Comparison of ENCODE assay signal across 21 cellular contexts in the genomic region with DNA sequence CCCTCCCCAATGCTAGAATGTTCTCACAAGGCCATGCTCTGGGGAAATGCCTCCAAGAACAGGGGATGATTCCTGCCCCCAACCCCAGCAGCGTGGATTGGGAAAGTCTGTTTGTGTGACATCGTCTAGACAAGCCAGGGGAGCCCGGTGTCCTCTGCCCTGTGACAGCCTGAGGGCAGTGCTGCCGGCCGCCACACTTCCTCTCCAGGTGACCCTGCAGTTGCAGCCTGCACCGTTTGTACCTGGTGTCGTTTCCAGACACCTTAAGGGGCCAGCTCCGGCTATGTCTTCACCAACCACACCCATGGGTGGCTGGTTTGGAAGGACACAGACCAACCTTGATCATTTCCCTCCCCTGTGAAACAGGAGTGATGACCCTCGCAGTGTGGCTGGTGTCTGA.
A peak's percentile ranks its signal among the peaks of the same experiment; 100 is the strongest.
DNase-seq lines count a peak whose midpoint lies in the region; ATAC-seq and TF ChIP-seq lines count a peak whose summit lies in the region.
"Had no signal": no experiment of that assay in that cellular context is flagged by ENCODE, and none has a peak within 500 bp of the region (broad histone marks: within the 10 kb centered on the region; RNA-seq: fewer than 3 reads in every experiment).

No MANE protein-coding gene starts in this region.

- no peaks in the 10 kb centered on the region for H3K79me2 ChIP-seq in mesendoderm (ENCODE audit: control insufficient read depth, insufficient read depth, low read length)

- no peak overlapping the region for H2BK5ac ChIP-seq in mesendoderm (ENCODE audit: low read length)

- TF ChIP-seq CTCF in heart right ventricle (IDR thresholded peaks at IDR 0.05) (no peak), osteocyte (IDR thresholded peaks at IDR 0.05) (no peak)

- peaks cover 0 to 3% (median 0%) of the 10 kb centered on the region in 11 donors for H3K9me3 ChIP-seq in heart right ventricle

- intact Hi-C loops in cardiac septum (cut with DNase I): no loop called here
- intact Hi-C loops in heart right ventricle (cut with DNase I): no loop called here
- intact Hi-C loops in posterior vena cava (cut with DNase I): no loop called here

- no peaks in the 10 kb centered on the region for H3K9me3 Mint-ChIP-seq in osteocyte (ENCODE audit: unreplicated experiment)
- H3K9me3 Mint-ChIP-seq: CD4-positive, alpha-beta T cell; CD8-positive, alpha-beta memory T cell had no signal

- H3K27ac Mint-ChIP-seq in osteocyte (ENCODE audit: unreplicated experiment): no peak overlapping the region
- H3K27ac Mint-ChIP-seq: B cell; CD4-positive, alpha-beta T cell had no signal

- ATAC-seq in heart right ventricle: no peak
- ATAC-seq: GM12878 had no signal

- WGBS in heart right ventricle, 2 donors: 64 to 68% methylated on average over 9 of the region's 9 CpGs
- WGBS in mesendoderm (ENCODE audit: extremely low coverage, insufficient coverage, low lambda C conversion rate): no CpG with 5 or more reads among the region's 9 CpGs

- H3K23ac ChIP-seq in mesendoderm (ENCODE audit: low read length): no peak overlapping the region

- H3K36me3 ChIP-seq in heart right ventricle: no peaks in the 10 kb centered on the region
- no peaks in the 10 kb centered on the region for H3K36me3 ChIP-seq in mesendoderm (ENCODE audit: control insufficient read depth, insufficient read depth, low read length)
- H3K36me3 ChIP-seq: BLaER1 had no signal

- DNase-seq in cardiac septum (ENCODE audit: low spot score) (peak; percentile 59), heart right ventricle (no peak), mesendoderm (peak; percentile 21), posterior vena cava (ENCODE audit: low spot score) (peak; percentile 76), NCI-H226 (no peak), osteocyte (ENCODE audit: extremely low spot score, unreplicated experiment) (no peak), CD1c-positive myeloid dendritic cell (ENCODE audit: extremely low spot score) (no peak)
- DNase-seq: CD4-positive, alpha-beta T cell; CD8-positive, alpha-beta memory T cell; DMS 273 treated with DMSO at 0.1 percent for 48 hours; DMS79; EL; GDM1; GM23248; H7; HCEC 1CT had no signal

- no peaks in the 10 kb centered on the region for H3K79me1 ChIP-seq in mesendoderm (ENCODE audit: low read length)

- no peak overlapping the region for H3K18ac ChIP-seq in mesendoderm (ENCODE audit: low read length)

- H3K4me3 ChIP-seq in heart right ventricle: no peak overlapping the region
- no peak overlapping the region for H3K4me3 ChIP-seq in mesendoderm (ENCODE audit: low read length)
- H3K4me3 ChIP-seq: BLaER1, GM12878, GM23248 had no signal

- no peak overlapping the region for H3K4ac ChIP-seq in mesendoderm (ENCODE audit: low read depth, low read length)

- H4K8ac ChIP-seq in mesendoderm (ENCODE audit: low read depth, low read length): no peak overlapping the region

- H3K4me1 ChIP-seq in heart right ventricle: no peaks in the 10 kb centered on the region
- peaks cover 2% of the 10 kb centered on the region for H3K4me1 ChIP-seq in mesendoderm (ENCODE audit: control insufficient read depth, low read depth, low read length)

- H3K4me3 Mint-ChIP-seq in osteocyte (ENCODE audit: unreplicated experiment): no peak overlapping the region
- H3K4me3 Mint-ChIP-seq: B cell; CD4-positive, alpha-beta T cell; CD8-positive, alpha-beta memory T cell had no signal

- H3K56ac ChIP-seq in mesendoderm (ENCODE audit: low read length): no peak overlapping the region

- H3K27me3 Mint-ChIP-seq in osteocyte (ENCODE audit: unreplicated experiment): no peaks in the 10 kb centered on the region
- H3K27me3 Mint-ChIP-seq: B cell; CD4-positive, alpha-beta T cell had no signal

- H2BK120ac ChIP-seq in mesendoderm (ENCODE audit: low read depth, low read length): no peak overlapping the region

- no peak overlapping the region for H3K4me2 ChIP-seq in mesendoderm (ENCODE audit: low read length)
- H3K4me2 ChIP-seq: BLaER1 had no signal

- H3K27ac ChIP-seq in heart right ventricle: no peak overlapping the region
- no peak overlapping the region for H3K27ac ChIP-seq in mesendoderm (ENCODE audit: low read depth, low read length)
- H3K27ac ChIP-seq: 22Rv1, BLaER1, C4-2B, GM23248 had no signal

- no peak overlapping the region for H2AK5ac ChIP-seq in mesendoderm (ENCODE audit: low read length)

- H2BK15ac ChIP-seq in mesendoderm (replicated peaks; ENCODE audit: low read depth): no peak overlapping the region

- H3K36me3 Mint-ChIP-seq in osteocyte (ENCODE audit: unreplicated experiment): no peaks in the 10 kb centered on the region

- peaks cover 18% of the 10 kb centered on the region for H3K4me1 Mint-ChIP-seq in osteocyte (ENCODE audit: unreplicated experiment)
- H3K4me1 Mint-ChIP-seq: B cell; CD8-positive, alpha-beta memory T cell had no signal

- peaks cover 0 to 32% (median 18%) of the 10 kb centered on the region in 7 donors for H3K27me3 ChIP-seq in heart right ventricle
- H3K27me3 ChIP-seq in mesendoderm (ENCODE audit: insufficient read depth, low read length, poor library complexity): no peaks in the 10 kb centered on the region
- H3K27me3 ChIP-seq: BLaER1 had no signal

- no peak overlapping the region for H3K9ac ChIP-seq in mesendoderm (ENCODE audit: low read length)
- H3K9ac ChIP-seq: BLaER1, GM23248 had no signal

- H4K5ac ChIP-seq in mesendoderm (ENCODE audit: low read length): no peak overlapping the region

Comparison
In these comparisons a context has a peak if more than half of its experiments do, and no peak if none do; other contexts are left out.
1. DNase-seq: peak in cardiac septum (single experiment), mesendoderm (single experiment) and posterior vena cava (single experiment); none in heart right ventricle (0 of 2), NCI-H226 (single experiment), osteocyte (single experiment) and CD1c-positive myeloid dendritic cell (single experiment).